1 cellular context compared by ENCODE assay signal in the genomic region with DNA sequence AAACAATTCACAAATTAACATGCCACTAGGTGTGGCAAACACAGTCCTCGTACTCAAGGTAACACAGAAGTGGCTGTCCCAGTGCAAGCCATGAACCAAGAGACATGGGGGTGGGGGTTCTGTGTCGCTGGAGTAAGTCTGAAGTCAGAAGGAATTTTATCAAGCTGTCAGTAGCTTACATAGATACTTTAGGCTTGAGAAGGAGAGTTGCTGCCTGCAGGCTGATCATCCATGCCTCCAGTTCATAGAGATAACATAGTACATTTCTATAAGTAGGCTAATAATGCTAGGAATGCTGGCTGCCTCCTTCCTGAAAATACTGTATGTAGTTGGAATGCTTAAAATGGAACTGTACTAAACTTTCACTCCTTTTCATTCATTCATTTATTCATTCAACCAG.
TF ChIP-seq lines count a peak whose summit lies in the region.

No MANE protein-coding gene starts in this region.

TF ChIP-seq in IMR-90, 13 proteins besides CTCF, POLR2A, EP300 and RAD21:
- TF ChIP-seq RFX5 (IDR thresholded peaks at IDR 0.05; ENCODE audit: low read depth, low read length) (no peak), SMC3 (IDR thresholded peaks at IDR 0.05; ENCODE audit: low read depth, low read length) (no peak), ELK1 (IDR thresholded peaks at IDR 0.05; ENCODE audit: borderline replicate concordance, low read depth, low read length) (no peak), MAZ (IDR thresholded peaks at IDR 0.05; ENCODE audit: borderline replicate concordance, low read depth, low read length) (no peak)
- TF ChIP-seq, protein P1, sequence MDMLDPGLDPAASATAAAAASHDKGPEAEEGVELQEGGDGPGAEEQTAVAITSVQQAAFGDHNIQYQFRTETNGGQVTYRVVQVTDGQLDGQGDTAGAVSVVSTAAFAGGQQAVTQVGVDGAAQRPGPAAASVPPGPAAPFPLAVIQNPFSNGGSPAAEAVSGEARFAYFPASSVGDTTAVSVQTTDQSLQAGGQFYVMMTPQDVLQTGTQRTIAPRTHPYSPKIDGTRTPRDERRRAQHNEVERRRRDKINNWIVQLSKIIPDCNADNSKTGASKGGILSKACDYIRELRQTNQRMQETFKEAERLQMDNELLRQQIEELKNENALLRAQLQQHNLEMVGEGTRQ (IDR thresholded peaks at IDR 0.05; ENCODE audit: low read depth, low read length): no peak
